3 cellular contexts compared by ENCODE assay signal in the genomic region with DNA sequence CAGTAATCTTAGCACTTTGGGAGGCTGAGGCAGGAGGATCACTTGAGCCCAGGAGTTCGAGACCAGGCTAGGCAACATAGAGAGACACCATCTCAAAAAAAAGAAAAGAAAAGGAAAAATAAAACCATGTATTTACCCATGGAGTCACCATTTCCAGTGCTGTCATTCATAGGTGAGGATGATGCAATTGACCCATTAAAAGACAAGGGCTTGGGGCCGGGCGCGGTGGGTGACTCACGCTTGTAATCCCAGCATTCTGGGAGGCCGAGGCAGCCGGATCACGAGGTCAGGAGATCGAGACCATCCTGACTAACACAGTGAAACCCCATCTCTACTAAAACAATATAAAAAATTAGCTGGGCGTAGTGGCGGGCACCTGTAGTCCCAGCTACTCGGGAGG.
TF ChIP-seq lines count a peak whose summit lies in the region.
"Not testable (repeated sequence)": the region's sequence is repeated elsewhere in the genome, so short reads cannot be mapped to it uniquely, and the experiment has no call there.

No MANE protein-coding gene starts in this region.

TF ChIP-seq in HEK293, 187 proteins besides CTCF, POLR2A, EP300 and RAD21:
- peak; percentile 9; the same call in 1 of the 2 replicates for TF ChIP-seq ZEB2 (tag by site-specific recombination; IDR thresholded peaks at IDR 0.05)
- peak; percentile 33; the same call in 1 of the 2 replicates for TF ChIP-seq INSM2 (tag by site-specific recombination; IDR thresholded peaks at IDR 0.05)

TF ChIP-seq in K562, 482 proteins besides CTCF, POLR2A, EP300 and RAD21:
- TF ChIP-seq, protein P1, sequence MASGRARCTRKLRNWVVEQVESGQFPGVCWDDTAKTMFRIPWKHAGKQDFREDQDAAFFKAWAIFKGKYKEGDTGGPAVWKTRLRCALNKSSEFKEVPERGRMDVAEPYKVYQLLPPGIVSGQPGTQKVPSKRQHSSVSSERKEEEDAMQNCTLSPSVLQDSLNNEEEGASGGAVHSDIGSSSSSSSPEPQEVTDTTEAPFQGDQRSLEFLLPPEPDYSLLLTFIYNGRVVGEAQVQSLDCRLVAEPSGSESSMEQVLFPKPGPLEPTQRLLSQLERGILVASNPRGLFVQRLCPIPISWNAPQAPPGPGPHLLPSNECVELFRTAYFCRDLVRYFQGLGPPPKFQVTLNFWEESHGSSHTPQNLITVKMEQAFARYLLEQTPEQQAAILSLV (tag; IDR thresholded peaks at IDR 0.05) = 0 out of 2 replicates have a peak, but pooled peaks have one; percentile 29
- TF ChIP-seq CEBPG (CRISPR knock-in tag; IDR thresholded peaks at IDR 0.05) (peak; percentile 74), CEBPG (tag; conservative IDR thresholded peaks at IDR 0.05 in 1 of 2, IDR thresholded peaks at IDR 0.05 in 1 of 2) (peak in 1 of 2 experiments; percentile 89; a peak in 2 of 4 replicates), ZNF318 (IDR thresholded peaks at IDR 0.05; ENCODE audit: borderline replicate concordance in 1 of 2, low read depth in 1 of 2) (0 out of 4 replicates have a peak, but pooled peaks of 1 of the 2 experiments have one; percentile 28), JUN (IDR thresholded peaks at IDR 0.05; ENCODE audit: borderline replicate concordance, low read depth, low read length) (peak; percentile 50; the same call in 1 of the 2 replicates), JUND (IDR thresholded peaks at IDR 0.05; ENCODE audit: borderline replicate concordance, low read depth, low read length) (peak; percentile 69; the same call in 1 of the 2 replicates), FOSL1 (tag; conservative IDR thresholded peaks at IDR 0.05) (peak; percentile 44; the same call in 1 of the 2 replicates), MEIS2 (IDR thresholded peaks at IDR 0.05; ENCODE audit: partially characterized antibody) (peak; percentile 3)
- TF ChIP-seq JUN (CRISPR knock-in tag; IDR thresholded peaks at IDR 0.05; ENCODE audit: borderline replicate concordance); JUND (tag; IDR thresholded peaks at IDR 0.05; ENCODE audit: borderline replicate concordance, low read depth, low read length): not testable (repeated sequence)
- TF ChIP-seq, protein P2, sequence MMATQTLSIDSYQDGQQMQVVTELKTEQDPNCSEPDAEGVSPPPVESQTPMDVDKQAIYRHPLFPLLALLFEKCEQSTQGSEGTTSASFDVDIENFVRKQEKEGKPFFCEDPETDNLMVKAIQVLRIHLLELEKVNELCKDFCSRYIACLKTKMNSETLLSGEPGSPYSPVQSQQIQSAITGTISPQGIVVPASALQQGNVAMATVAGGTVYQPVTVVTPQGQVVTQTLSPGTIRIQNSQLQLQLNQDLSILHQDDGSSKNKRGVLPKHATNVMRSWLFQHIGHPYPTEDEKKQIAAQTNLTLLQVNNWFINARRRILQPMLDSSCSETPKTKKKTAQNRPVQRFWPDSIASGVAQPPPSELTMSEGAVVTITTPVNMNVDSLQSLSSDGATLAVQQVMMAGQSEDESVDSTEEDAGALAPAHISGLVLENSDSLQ (IDR thresholded peaks at IDR 0.05) = peak; percentile 78
- TF ChIP-seq, protein P3, sequence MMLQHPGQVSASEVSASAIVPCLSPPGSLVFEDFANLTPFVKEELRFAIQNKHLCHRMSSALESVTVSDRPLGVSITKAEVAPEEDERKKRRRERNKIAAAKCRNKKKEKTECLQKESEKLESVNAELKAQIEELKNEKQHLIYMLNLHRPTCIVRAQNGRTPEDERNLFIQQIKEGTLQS (IDR thresholded peaks at IDR 0.05) = peak; percentile 95
- TF ChIP-seq, protein P3 (CRISPR knock-in tag; conservative IDR thresholded peaks at IDR 0.05) = not testable (repeated sequence)

TF ChIP-seq in HepG2, 621 proteins besides CTCF, POLR2A, EP300 and RAD21:
- TF ChIP-seq FOSL2 (CRISPR knock-in tag; IDR thresholded peaks at IDR 0.05) = peak; percentile 81
- TF ChIP-seq CEBPG (CRISPR knock-in tag; IDR thresholded peaks at IDR 0.05) = 0 out of 2 replicates have a peak, but pooled peaks have one; percentile 33
- TF ChIP-seq CEBPB (IDR thresholded peaks at IDR 0.05; ENCODE audit: borderline replicate concordance, low read depth, low read length) = peak; percentile 60; the same call in 1 of the 2 replicates
- TF ChIP-seq, protein P4, sequence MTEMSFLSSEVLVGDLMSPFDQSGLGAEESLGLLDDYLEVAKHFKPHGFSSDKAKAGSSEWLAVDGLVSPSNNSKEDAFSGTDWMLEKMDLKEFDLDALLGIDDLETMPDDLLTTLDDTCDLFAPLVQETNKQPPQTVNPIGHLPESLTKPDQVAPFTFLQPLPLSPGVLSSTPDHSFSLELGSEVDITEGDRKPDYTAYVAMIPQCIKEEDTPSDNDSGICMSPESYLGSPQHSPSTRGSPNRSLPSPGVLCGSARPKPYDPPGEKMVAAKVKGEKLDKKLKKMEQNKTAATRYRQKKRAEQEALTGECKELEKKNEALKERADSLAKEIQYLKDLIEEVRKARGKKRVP (CRISPR knock-in tag; IDR thresholded peaks at IDR 0.05) = 0 out of 4 replicates have a peak, but pooled peaks of 1 of the 2 experiments have one; percentile 41
